ENCODE assay signal across 2 cellular contexts in genomic region chr2:46909771-46910419, GRCh38.
TF ChIP-seq lines count a peak whose summit lies in the region.

No MANE protein-coding gene starts in this region.

TF ChIP-seq in HCT116, 20 proteins besides CTCF, POLR2A, EP300 and RAD21 (continued from another document):
- TF ChIP-seq ZNF274 (IDR thresholded peaks at IDR 0.05; ENCODE audit: low read depth, low read length) (no peak), SIN3A (IDR thresholded peaks at IDR 0.05; ENCODE audit: low read depth) (no peak), TCF7L2 (IDR thresholded peaks at IDR 0.05; ENCODE audit: borderline replicate concordance, extremely low read depth, insufficient read depth, insufficient read length) (peak; percentile 92), ELF1 (IDR thresholded peaks at IDR 0.05; ENCODE audit: borderline replicate concordance, low read depth) (no peak)

TF ChIP-seq in GM23338, 12 proteins besides CTCF, POLR2A, EP300 and RAD21 (continued from another document):
- TF ChIP-seq REST (IDR thresholded peaks at IDR 0.05; ENCODE audit: unreplicated experiment) (no peak), ZNF462 (CRISPR knock-in tag; IDR thresholded peaks at IDR 0.05) (no peak), CREB1 (CRISPR knock-in tag; IDR thresholded peaks at IDR 0.05; ENCODE audit: low read depth) (no peak), ZNF331 (CRISPR knock-in tag; IDR thresholded peaks at IDR 0.05; ENCODE audit: low read depth) (no peak), STAT1 (IDR thresholded peaks at IDR 0.05; ENCODE audit: unreplicated experiment) (no peak), POLR2AphosphoS5 (IDR thresholded peaks at IDR 0.05; ENCODE audit: low read depth) (no peak), NANOG (IDR thresholded peaks at IDR 0.05; ENCODE audit: borderline replicate concordance) (no peak), ZNF114 (CRISPR knock-in tag; IDR thresholded peaks at IDR 0.05) (no peak)
TF ChIP-seq in GM23338: peak in this region for 0.
